1 cellular context compared by ENCODE assay signal in genomic region chr5:59769041-59769360, GRCh38.
TF ChIP-seq lines count a peak whose summit lies in the region.

No MANE protein-coding gene starts in this region.

TF ChIP-seq in HepG2, 621 proteins besides CTCF, POLR2A, EP300 and RAD21 (continued from another document):
- TF ChIP-seq FOXP4 (CRISPR knock-in tag; IDR thresholded peaks at IDR 0.05) (no peak), ZNF282 (IDR thresholded peaks at IDR 0.05; ENCODE audit: partially characterized antibody) (no peak), ZNF274 (CRISPR knock-in tag; IDR thresholded peaks at IDR 0.05) (no peak)
